17 cellular contexts compared by ENCODE assay signal in the genomic region with DNA sequence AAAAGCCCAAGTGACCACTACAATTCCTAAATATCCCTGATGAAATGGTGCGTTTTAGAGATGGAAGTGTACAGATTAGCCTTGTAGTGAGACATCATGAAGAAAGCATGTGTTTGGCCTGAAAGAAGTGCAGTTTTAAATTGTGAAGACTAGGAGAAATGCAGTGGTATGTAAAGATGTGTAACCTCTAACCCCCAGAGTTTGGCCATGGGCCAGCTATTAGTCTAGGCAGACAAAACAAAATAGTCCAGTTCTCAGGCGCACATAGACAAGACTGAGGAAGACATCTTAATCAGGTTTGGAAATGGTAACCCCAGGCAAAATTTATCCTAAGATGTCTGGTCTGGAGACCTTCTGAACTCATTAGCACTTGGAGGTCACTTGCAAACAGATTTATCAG. TPM values are rescaled to one million over a fixed set of nuclear protein-coding genes. Genes with fewer than 3 reads are reported as not detected.
DNase-seq lines count a peak whose midpoint lies in the region; ATAC-seq and TF ChIP-seq lines count a peak whose summit lies in the region.
"Had no signal": no experiment of that assay in that cellular context is flagged by ENCODE, and none has a peak within 500 bp of the region (broad histone marks: within the 10 kb centered on the region; RNA-seq: fewer than 3 reads in every experiment).

No MANE protein-coding gene starts in this region.

- H4K8ac ChIP-seq in mesenchymal stem cell (ENCODE audit: low read length) = no peak overlapping the region

- H4K91ac ChIP-seq in mesenchymal stem cell (ENCODE audit: low read length) = no peak overlapping the region

- H3K23ac ChIP-seq in mesenchymal stem cell (ENCODE audit: low read length in 2 of 2) = no peak overlapping the region

- no peak overlapping the region for H2BK15ac ChIP-seq in mesenchymal stem cell (ENCODE audit: low read depth, poor library complexity, severe bottlenecking)

- no peak for TF ChIP-seq EP300 in upper lobe of left lung (IDR thresholded peaks at IDR 0.05)

- H3K27me3 ChIP-seq in GM23248 (replicated peaks; ENCODE audit: insufficient read depth) = no peaks in the 10 kb centered on the region
- no peaks in the 10 kb centered on the region for H3K27me3 ChIP-seq in mesenchymal stem cell (ENCODE audit: control insufficient read depth in 1 of 2, insufficient read depth in 1 of 2, low read length in 2 of 2)
- H3K27me3 ChIP-seq in upper lobe of left lung = no peaks in the 10 kb centered on the region
- H3K27me3 ChIP-seq: SJSA1 had no signal

- no peak overlapping the region for H3K4me2 ChIP-seq in GM23248 (ENCODE audit: unreplicated experiment)
- H3K4me2 ChIP-seq in mesenchymal stem cell (ENCODE audit: low read length, poor library complexity, severe bottlenecking) = no peak overlapping the region

- no peaks in the 10 kb centered on the region for H3K9me2 ChIP-seq in GM23248 (ENCODE audit: insufficient read depth)

- peaks cover 3% of the 10 kb centered on the region for H3K79me1 ChIP-seq in mesenchymal stem cell (replicated peaks; ENCODE audit: low read length, poor library complexity, severe bottlenecking)

- H4K20me1 ChIP-seq in GM23248 (ENCODE audit: insufficient read depth) = no peaks in the 10 kb centered on the region

- H3K36me3 ChIP-seq in GM23248 (ENCODE audit: low read depth) (peaks cover 8% of the 10 kb centered on the region; the same call in 1 of the 2 replicates), mesenchymal stem cell (ENCODE audit: control insufficient read depth in 1 of 2, insufficient read depth in 2 of 2, low read depth in 1 of 2, low read length in 2 of 2) (peaks cover 0 to 2% of the 10 kb centered on the region in 2 experiments), upper lobe of left lung (peaks cover 0 to 9% (median 0%) of the 10 kb centered on the region in 4 donors)

- no peak overlapping the region for H3K27ac ChIP-seq in GM23248
- H3K27ac ChIP-seq in VCaP = peak overlapping the region; percentile 97; the same call in 1 of the 2 replicates
- no peak overlapping the region for H3K27ac ChIP-seq in mesenchymal stem cell (ENCODE audit: low read length, poor library complexity, severe bottlenecking)
- no peak overlapping the region for H3K27ac ChIP-seq in upper lobe of left lung
- H3K27ac ChIP-seq: SJSA1 had no signal

- H2BK5ac ChIP-seq in mesenchymal stem cell (ENCODE audit: low read depth, low read length, poor library complexity, severe bottlenecking) = no peak overlapping the region

- no peak overlapping the region for H2BK120ac ChIP-seq in mesenchymal stem cell (ENCODE audit: low read depth, low read length)

- WGBS in GM23248 (ENCODE audit: low coverage in 1 of 2, low lambda C conversion rate in 2 of 2, missing lambda C conversion rate in 2 of 2), 2 experiments = 97 to 99% methylated on average over 2 of the region's 2 CpGs
- WGBS in mesenchymal stem cell = 71% methylated on average over 2 of the region's 2 CpGs
- WGBS in upper lobe of left lung, 2 donors = 96 to 97% methylated on average over 2 of the region's 2 CpGs

- TF ChIP-seq CTCF in VCaP (conservative IDR thresholded peaks at IDR 0.05) (no peak), upper lobe of left lung (IDR thresholded peaks at IDR 0.05) (no peak)

- H3K79me2 ChIP-seq in GM23248 (ENCODE audit: insufficient read depth) = peaks cover 20% of the 10 kb centered on the region

- 0 out of 2 replicates have a peak overlapping the region, but pooled peaks have one; percentile 52 for H2AFZ ChIP-seq in GM23248
- no peak overlapping the region for H2AFZ ChIP-seq in mesenchymal stem cell (ENCODE audit: low read depth, low read length)

- H3K4ac ChIP-seq in mesenchymal stem cell (ENCODE audit: low read depth in 1 of 2, low read length in 2 of 2) = no peak overlapping the region

- TF ChIP-seq POLR2A in upper lobe of left lung (IDR thresholded peaks at IDR 0.05) (no peak), GM18505 (IDR thresholded peaks at IDR 0.05; ENCODE audit: borderline replicate concordance, extremely low read depth, insufficient read depth, insufficient read length) (no peak)

- in situ Hi-C loops in GM23248 (cut with MboI) = no loop called here

- DNase-seq in GM23248 (no peak), mesenchymal stem cell (peak; percentile 38), upper lobe of left lung (no peak), NCI-H2081 treated with DMSO at 0.1 percent for 48 hours (lab: John Stamatoyannopoulos, UW) (no peak)
- DNase-seq: CD4-positive, CD25-positive, alpha-beta regulatory T cell; COR-L47; IMR-90; NCI-H1694; NCI-H446; NCI-H526 had no signal

- H3K18ac ChIP-seq in mesenchymal stem cell (ENCODE audit: low read depth in 1 of 2, low read length in 2 of 2) = no peak overlapping the region

- no peak for ATAC-seq in upper lobe of left lung (ENCODE audit: low FRiP score in 2 of 2)
- no peak for ATAC-seq in GM18505 (IDR thresholded peaks at IDR 0.05; ENCODE audit: unreplicated experiment)
- ATAC-seq: HCT116, Right ventricle myocardium inferior had no signal

- H3K9me3 ChIP-seq in GM23248 (ENCODE audit: low read depth) (no peaks in the 10 kb centered on the region), mesenchymal stem cell (ENCODE audit: control insufficient read depth, low read length) (no peaks in the 10 kb centered on the region), upper lobe of left lung (no peaks in the 10 kb centered on the region)
- H3K9me3 ChIP-seq: SJSA1 had no signal

- H3K9ac ChIP-seq in GM23248 (no peak overlapping the region), mesenchymal stem cell (ENCODE audit: low read length) (no peak overlapping the region)

- H2AK5ac ChIP-seq in mesenchymal stem cell (ENCODE audit: low read length, severe bottlenecking) = no peak overlapping the region

- H3F3A ChIP-seq in GM23248 (ENCODE audit: insufficient read depth) = peaks cover 37% of the 10 kb centered on the region

- H3K4me1 ChIP-seq in GM23248 (ENCODE audit: insufficient read depth) (peaks cover 22% of the 10 kb centered on the region), mesenchymal stem cell (ENCODE audit: control insufficient read depth, insufficient read depth, low read depth, low read length) (no peaks in the 10 kb centered on the region), upper lobe of left lung (peaks cover 0 to 23% (median 13%) of the 10 kb centered on the region in 4 donors)

- H3K4me3 ChIP-seq in GM23248 (no peak overlapping the region), mesenchymal stem cell (ENCODE audit: insufficient read depth in 1 of 2, low read depth in 1 of 2, low read length in 2 of 2) (no peak overlapping the region), upper lobe of left lung (no peak overlapping the region)
- H3K4me3 ChIP-seq: SJSA1 had no signal

- no peak overlapping the region for H2BK12ac ChIP-seq in mesenchymal stem cell (ENCODE audit: low read length in 2 of 2)

- no peak overlapping the region for H3K14ac ChIP-seq in mesenchymal stem cell (ENCODE audit: low read length in 2 of 2)

RNA-seq across cellular contexts. Expression of gene WBP11, which starts 23.4 kb away (rescaled TPM):
- total RNA-seq in GM23248 (2014; rRNA removed; shearing (Covaris generic)) = 5.5 and 11.8 TPM in 2 replicates
- polyA plus RNA-seq in GM23248 (2016; fragmentation: Nextera tagmentation; extraction: Ambion mirVana) = 44.0 and 46.1 TPM in 2 replicates
- polyA plus RNA-seq in mesenchymal stem cell (2013, experiment 1 of 2) = 58.2 TPM
- 50.6 TPM for polyA plus RNA-seq in mesenchymal stem cell (2013, experiment 2 of 2)
- total RNA-seq in upper lobe of left lung = 10 to 100 TPM; 18.2 to 45.0 (median 25.3) TPM

RNA-seq across cellular contexts. Expression of gene C12orf60, which starts 23.6 kb away (rescaled TPM):
- 1.2 and 2.3 TPM in 2 replicates for total RNA-seq in GM23248 (2014; rRNA removed; shearing (Covaris generic))
- 0.86 and 1.2 TPM in 2 replicates for polyA plus RNA-seq in GM23248 (2016; fragmentation: Nextera tagmentation; extraction: Ambion mirVana)
- 1.8 TPM for polyA plus RNA-seq in mesenchymal stem cell (2013, experiment 1 of 2)
- polyA plus RNA-seq in mesenchymal stem cell (2013, experiment 2 of 2) = 1.4 TPM
- total RNA-seq in upper lobe of left lung = 1 to 10 TPM in 2 of 6 donors, under 1 TPM in 3, not detected in 1; 0.33 to 3.4 (median 0.94) TPM

RNA-seq across cellular contexts. Expression of gene SMCO3, which starts 34.1 kb away (rescaled TPM):
- not detected in 2 replicates for total RNA-seq in GM23248 (2014; rRNA removed; shearing (Covaris generic))
- not detected in 2 replicates for polyA plus RNA-seq in GM23248 (2016; fragmentation: Nextera tagmentation; extraction: Ambion mirVana)
- 0.26 TPM for polyA plus RNA-seq in mesenchymal stem cell (2013, experiment 1 of 2)
- 0.19 TPM for polyA plus RNA-seq in mesenchymal stem cell (2013, experiment 2 of 2)
- 1 to 10 TPM in 4 of 6 donors, under 1 TPM in 2; 0.33 to 3.1 (median 1.1) TPM for total RNA-seq in upper lobe of left lung
- total RNA-seq: CD4-positive, CD25-positive, alpha-beta regulatory T cell; H1; M059J had no signal
- polyA plus RNA-seq: H1 had no signal
